Comparison of ENCODE assay signal across 8 cellular contexts in genomic region chr12:71439613-71440392, GRCh38. TPM values are rescaled to one million over a fixed set of nuclear protein-coding genes. Genes with fewer than 3 reads are reported as not detected.
A peak's percentile ranks its signal among the peaks of the same experiment; 100 is the strongest.
DNase-seq lines count a peak whose midpoint lies in the region; ATAC-seq lines count a peak whose summit lies in the region.

LGR5 (plus strand) TSS chr12:71439798; CDS start chr12:71440081, 283 bp downstream.

- H3K36me3 Mint-ChIP-seq in activated naive CD4-positive, alpha-beta T cell treated with anti-CD3 and anti-CD28 coated beads, Interleukin-2, amount 10 ng/mL, durations not matched to agents 7 days and 5 days: no peaks in the 10 kb centered on the region

- H3K36me3 ChIP-seq in adipocyte (ENCODE audit: control insufficient read depth, insufficient read depth, low read length, severe bottlenecking): no peaks in the 10 kb centered on the region

- peak; percentile 26 for DNase-seq in activated naive CD4-positive, alpha-beta T cell treated with anti-CD3 and anti-CD28 coated beads, Interleukin-2, amount 10 ng/mL, durations not matched to agents 7 days and 5 days
- no peak for DNase-seq in activated naive CD4-positive, alpha-beta T cell treated with Interleukin-2 at 50 U/mL for 16 hours
- DNase-seq in NCI-H1417 treated with DMSO at 0.1 percent for 48 hours (lab: John Stamatoyannopoulos, UW) (peak; percentile 59), adipocyte (ENCODE audit: low read depth) (peak; percentile 69), left ventricle myocardium superior (peak; percentile 45), posterior cingulate gyrus (peak; percentile 72 to 98 (median 84)), middle frontal gyrus (ENCODE audit: extremely low spot score, low spot score) (no peak)

- intact Hi-C loops in left ventricle myocardium superior (cut with micrococcal nuclease): no loop called here
- intact Hi-C loops in posterior cingulate gyrus (cut with DNase I): no loop called here

- peaks cover 18% of the 10 kb centered on the region for H3K9me3 ChIP-seq in adipocyte (ENCODE audit: control insufficient read depth, low read length)

- peak within 1 kb of the TSS; percentile 72 for H3K4me3 ChIP-seq in adipocyte (ENCODE audit: low read length)

- CTCF ChIA-PET in activated naive CD4-positive, alpha-beta T cell treated with anti-CD3 and anti-CD28 coated beads, Interleukin-2, amount 10 ng/mL, durations not matched to agents 7 days and 5 days (lab: Charles Lee): interaction anchor here (0.5 kb wide), 1 partner anchor 848 kb away, joined by 3 read pairs; no protein-coding TSS in a partner anchor

- peaks cover 68% of the 10 kb centered on the region for H3K27me3 Mint-ChIP-seq in activated naive CD4-positive, alpha-beta T cell treated with anti-CD3 and anti-CD28 coated beads, Interleukin-2, amount 10 ng/mL, durations not matched to agents 7 days and 5 days

- peaks cover 18% of the 10 kb centered on the region for H3K4me1 ChIP-seq in adipocyte (ENCODE audit: control insufficient read depth, insufficient read depth, low read length)

- H3K27ac Mint-ChIP-seq in activated naive CD4-positive, alpha-beta T cell treated with anti-CD3 and anti-CD28 coated beads, Interleukin-2, amount 10 ng/mL, durations not matched to agents 7 days and 5 days: no peak within 1 kb of the TSS

- H3K4me1 Mint-ChIP-seq in activated naive CD4-positive, alpha-beta T cell treated with anti-CD3 and anti-CD28 coated beads, Interleukin-2, amount 10 ng/mL, durations not matched to agents 7 days and 5 days: peaks cover 21% of the 10 kb centered on the region

- H3K9me3 Mint-ChIP-seq in activated naive CD4-positive, alpha-beta T cell treated with anti-CD3 and anti-CD28 coated beads, Interleukin-2, amount 10 ng/mL, durations not matched to agents 7 days and 5 days: peaks cover 7% of the 10 kb centered on the region

- peak; percentile 62 for ATAC-seq in left ventricle myocardium superior
- ATAC-seq in GM18520 (IDR thresholded peaks at IDR 0.05; ENCODE audit: unreplicated experiment): no peak

- H3K27me3 ChIP-seq in adipocyte (replicated peaks; ENCODE audit: control insufficient read depth, insufficient read depth, low read length): peaks cover 39% of the 10 kb centered on the region

- peak within 1 kb of the TSS; percentile 68 for H3K4me3 Mint-ChIP-seq in activated naive CD4-positive, alpha-beta T cell treated with anti-CD3 and anti-CD28 coated beads, Interleukin-2, amount 10 ng/mL, durations not matched to agents 7 days and 5 days

- H3K9ac ChIP-seq in adipocyte (ENCODE audit: low read length): peak within 1 kb of the TSS; percentile 67

RNA-seq across cellular contexts. Expression of gene LGR5, which starts in this region (rescaled TPM):
- total RNA-seq in left ventricle myocardium superior: not detected

Comparison
In these comparisons a context has a peak if more than half of its experiments do, and no peak if none do; other contexts are left out.
1. DNase-seq: peak in activated naive CD4-positive, alpha-beta T cell treated with anti-CD3 and anti-CD28 coated beads, Interleukin-2, amount 10 ng/mL, durations not matched to agents 7 days and 5 days (single experiment), NCI-H1417 treated with DMSO at 0.1 percent for 48 hours (single experiment), adipocyte (single experiment) and posterior cingulate gyrus (10 of 10); none in activated naive CD4-positive, alpha-beta T cell treated with Interleukin-2 at 50 U/mL for 16 hours (single experiment) and middle frontal gyrus (single experiment).
2. Peak in DNase-seq and ATAC-seq in left ventricle myocardium superior; RNA of the gene not detected or under 1 TPM.